ENCODE assay signal across 8 cellular contexts in genomic region chr1:8397511-8397910, GRCh38.
DNase-seq lines count a peak whose midpoint lies in the region; ATAC-seq, FAIRE-seq and TF ChIP-seq lines count a peak whose summit lies in the region.

No MANE protein-coding gene starts in this region.

- no peak for TF ChIP-seq EP300 in A549 (IDR thresholded peaks at IDR 0.05)

- CTCF ChIA-PET in A549 (lab: Yijun Ruan, JAX), result interaction anchor here (1.1 to 1.5 kb wide), 4 partner anchors 10 to 15 kb away, joined by 3 to 6 read pairs (median 4); no protein-coding TSS in a partner anchor

- H3K9ac ChIP-seq in MM.1S (ENCODE audit: low read length), result no peak overlapping the region
- H3K9ac ChIP-seq in parathyroid adenoma, result no peak overlapping the region

- POLR2A ChIA-PET in A549 (lab: Yijun Ruan, JAX), result no interaction called here

- WGBS in A549 (ENCODE audit: missing lambda C conversion rate), result 72% methylated on average over 2 of the region's 2 CpGs

- DNase-seq in A549 (ENCODE audit: low read depth in 1 of 2, low spot score in 1 of 2), result no peak
- peak; percentile 30 for DNase-seq in GM19239 (ENCODE audit: insufficient read length, low spot score)
- DNase-seq in MM.1S, result peak; percentile 53
- DNase-seq in caudate nucleus (lab: John Stamatoyannopoulos, UW), result no peak
- DNase-seq in DMS 273 (lab: John Stamatoyannopoulos, UW; ENCODE audit: unreplicated experiment), result no peak
- no peak for DNase-seq in cerebellar cortex (ENCODE audit: low spot score)

- H2AFZ ChIP-seq in MM.1S (ENCODE audit: low read length), result no peak overlapping the region
- H2AFZ ChIP-seq in parathyroid adenoma, result no peak overlapping the region

- H3K27me3 ChIP-seq in MM.1S (replicated peaks; ENCODE audit: insufficient read depth, low read length), result no peaks in the 10 kb centered on the region
- no peaks in the 10 kb centered on the region for H3K27me3 ChIP-seq in parathyroid adenoma (ENCODE audit: control insufficient read depth, insufficient read depth, low read length)

- H3K4me3 ChIP-seq in A549 (no peak overlapping the region), MM.1S (ENCODE audit: low read length) (peak overlapping the region; percentile 8; the same call in 1 of the 2 replicates), parathyroid adenoma (ENCODE audit: low read depth, low read length) (no peak overlapping the region)

- TF ChIP-seq CTCF in A549 (IDR thresholded peaks at IDR 0.05) (no peak), MM.1S (IDR thresholded peaks at IDR 0.05; ENCODE audit: low read length) (no peak), parathyroid adenoma (IDR thresholded peaks at IDR 0.05) (no peak)

- no peaks in the 10 kb centered on the region for H3K9me2 ChIP-seq in MM.1S (replicated peaks; ENCODE audit: insufficient read depth, low read length)

- H3K36me3 ChIP-seq in MM.1S (replicated peaks; ENCODE audit: insufficient read depth, low read length), result no peaks in the 10 kb centered on the region
- no peaks in the 10 kb centered on the region for H3K36me3 ChIP-seq in parathyroid adenoma (ENCODE audit: control insufficient read depth, insufficient read depth, low read length)

- TF ChIP-seq POLR2A in A549 (IDR thresholded peaks at IDR 0.05; ENCODE audit: low read length), result no peak

- no peaks in the 10 kb centered on the region for H3K9me3 ChIP-seq in A549
- H3K9me3 ChIP-seq in MM.1S (replicated peaks; ENCODE audit: insufficient read depth, low read length), result no peaks in the 10 kb centered on the region
- H3K9me3 ChIP-seq in parathyroid adenoma (ENCODE audit: control insufficient read depth, low read length), result no peaks in the 10 kb centered on the region

- peak overlapping the region; percentile 54 for H3K4me2 ChIP-seq in A549
- H3K4me2 ChIP-seq in MM.1S (ENCODE audit: low read depth, low read length), result peak overlapping the region; percentile 53
- no peak overlapping the region for H3K4me2 ChIP-seq in parathyroid adenoma (ENCODE audit: low read length)

- H3K4me1 ChIP-seq in A549, result peaks cover 43% of the 10 kb centered on the region
- peaks cover 41% of the 10 kb centered on the region for H3K4me1 ChIP-seq in MM.1S (ENCODE audit: low read length)
- H3K4me1 ChIP-seq in parathyroid adenoma, result peaks cover 13% of the 10 kb centered on the region

- FAIRE-seq in A549 (lab: Jason Lieb, UNC) (no peak), GM19239 (lab: Jason Lieb, UNC) (peak; percentile 45)

- ATAC-seq in A549, result peak in 1 of 2 experiments; percentile 35; a peak in 4 of 6 replicates

- peak overlapping the region; percentile 68 to 71; a peak in 4 of 6 replicates for H3K27ac ChIP-seq in A549
- H3K27ac ChIP-seq in MM.1S (ENCODE audit: low read length), result peak overlapping the region; percentile 44; the same call in 1 of the 2 replicates
- peak overlapping the region; percentile 25 for H3K27ac ChIP-seq in cingulate gyrus (ENCODE audit: low read depth, low read length)
- H3K27ac ChIP-seq in parathyroid adenoma, result peak overlapping the region; percentile 36
- H3K27ac ChIP-seq in caudate nucleus (ENCODE audit: low read depth, low read length), result no peak overlapping the region

- H4K20me1 ChIP-seq in MM.1S (ENCODE audit: insufficient read depth, low read length), result no peaks in the 10 kb centered on the region

- H3K79me2 ChIP-seq in MM.1S (ENCODE audit: low read length) (peaks cover 8% of the 10 kb centered on the region), parathyroid adenoma (peaks cover 23% of the 10 kb centered on the region)

- H3F3A ChIP-seq in MM.1S (ENCODE audit: insufficient read depth, low read length), result peaks cover 30% of the 10 kb centered on the region

- TF ChIP-seq RAD21 in A549 (conservative IDR thresholded peaks at IDR 0.05 in 1 of 2, IDR thresholded peaks at IDR 0.05 in 1 of 2), result no peak

TF ChIP-seq in A549, 52 proteins besides CTCF, POLR2A, EP300 and RAD21:
- no peak for TF ChIP-seq CBX2 (IDR thresholded peaks at IDR 0.05; ENCODE audit: borderline replicate concordance, low read depth)
- TF ChIP-seq ATOH8 (CRISPR knock-in tag; IDR thresholded peaks at IDR 0.05; ENCODE audit: low read depth), result no peak
- TF ChIP-seq HOXB5 (CRISPR knock-in tag; IDR thresholded peaks at IDR 0.05), result no peak
- TF ChIP-seq E2F6 (IDR thresholded peaks at IDR 0.05; ENCODE audit: borderline replicate concordance, low read depth), result no peak
- no peak for TF ChIP-seq NPAS2 (CRISPR knock-in tag; IDR thresholded peaks at IDR 0.05; ENCODE audit: borderline replicate concordance)
- no peak for TF ChIP-seq RFX5 (IDR thresholded peaks at IDR 0.05)
- TF ChIP-seq CHD4 (IDR thresholded peaks at IDR 0.05; ENCODE audit: borderline replicate concordance), result no peak
- no peak for TF ChIP-seq RNF2 (IDR thresholded peaks at IDR 0.05; ENCODE audit: borderline replicate concordance, low read depth)
- TF ChIP-seq TP53 (CRISPR knock-in tag; IDR thresholded peaks at IDR 0.05), result no peak
- no peak for TF ChIP-seq CHD2 (IDR thresholded peaks at IDR 0.05; ENCODE audit: low read length, partially characterized antibody)
- TF ChIP-seq HES2 (IDR thresholded peaks at IDR 0.05), result no peak
- no peak for TF ChIP-seq RARB (CRISPR knock-in tag; IDR thresholded peaks at IDR 0.05)

Comparison
In these comparisons a context has a peak if more than half of its experiments do, and no peak if none do; other contexts are left out.
1. DNase-seq: peak in GM19239 (single experiment) and MM.1S (single experiment); none in A549 (0 of 2), caudate nucleus (0 of 61), DMS 273 (single experiment) and cerebellar cortex (single experiment).